Comparison of ENCODE assay signal across 1 cellular context in the genomic region with DNA sequence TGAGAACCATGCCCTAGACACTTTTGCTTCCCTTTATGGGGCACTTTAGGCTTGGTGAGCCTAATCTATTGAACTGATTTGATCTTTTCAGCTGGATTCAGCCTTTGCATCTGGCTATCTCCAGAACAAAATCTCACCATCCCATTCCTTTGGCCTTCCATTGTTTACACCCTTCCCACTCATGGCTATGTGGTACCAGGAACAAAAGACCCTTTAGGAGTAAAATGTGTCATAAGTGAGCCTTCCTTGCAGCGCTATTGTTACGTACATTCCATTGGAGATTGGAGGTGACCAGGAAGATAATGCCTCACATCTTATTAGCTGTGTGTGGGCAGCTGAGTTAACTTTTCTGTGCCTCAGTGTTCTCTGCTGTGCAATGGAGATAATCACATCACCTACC.
TF ChIP-seq lines count a peak whose summit lies in the region.

No MANE protein-coding gene starts in this region.

TF ChIP-seq in GM23338, 12 proteins besides CTCF, POLR2A, EP300 and RAD21 (continued from another document):
- TF ChIP-seq JUNB (IDR thresholded peaks at IDR 0.05; ENCODE audit: unreplicated experiment): no peak
- TF ChIP-seq ZNF331 (CRISPR knock-in tag; IDR thresholded peaks at IDR 0.05; ENCODE audit: low read depth): no peak
- TF ChIP-seq, protein P1, sequence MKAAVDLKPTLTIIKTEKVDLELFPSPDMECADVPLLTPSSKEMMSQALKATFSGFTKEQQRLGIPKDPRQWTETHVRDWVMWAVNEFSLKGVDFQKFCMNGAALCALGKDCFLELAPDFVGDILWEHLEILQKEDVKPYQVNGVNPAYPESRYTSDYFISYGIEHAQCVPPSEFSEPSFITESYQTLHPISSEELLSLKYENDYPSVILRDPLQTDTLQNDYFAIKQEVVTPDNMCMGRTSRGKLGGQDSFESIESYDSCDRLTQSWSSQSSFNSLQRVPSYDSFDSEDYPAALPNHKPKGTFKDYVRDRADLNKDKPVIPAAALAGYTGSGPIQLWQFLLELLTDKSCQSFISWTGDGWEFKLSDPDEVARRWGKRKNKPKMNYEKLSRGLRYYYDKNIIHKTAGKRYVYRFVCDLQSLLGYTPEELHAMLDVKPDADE (IDR thresholded peaks at IDR 0.05): no peak
- TF ChIP-seq STAT1 (IDR thresholded peaks at IDR 0.05; ENCODE audit: unreplicated experiment): no peak
- TF ChIP-seq, protein P2, sequence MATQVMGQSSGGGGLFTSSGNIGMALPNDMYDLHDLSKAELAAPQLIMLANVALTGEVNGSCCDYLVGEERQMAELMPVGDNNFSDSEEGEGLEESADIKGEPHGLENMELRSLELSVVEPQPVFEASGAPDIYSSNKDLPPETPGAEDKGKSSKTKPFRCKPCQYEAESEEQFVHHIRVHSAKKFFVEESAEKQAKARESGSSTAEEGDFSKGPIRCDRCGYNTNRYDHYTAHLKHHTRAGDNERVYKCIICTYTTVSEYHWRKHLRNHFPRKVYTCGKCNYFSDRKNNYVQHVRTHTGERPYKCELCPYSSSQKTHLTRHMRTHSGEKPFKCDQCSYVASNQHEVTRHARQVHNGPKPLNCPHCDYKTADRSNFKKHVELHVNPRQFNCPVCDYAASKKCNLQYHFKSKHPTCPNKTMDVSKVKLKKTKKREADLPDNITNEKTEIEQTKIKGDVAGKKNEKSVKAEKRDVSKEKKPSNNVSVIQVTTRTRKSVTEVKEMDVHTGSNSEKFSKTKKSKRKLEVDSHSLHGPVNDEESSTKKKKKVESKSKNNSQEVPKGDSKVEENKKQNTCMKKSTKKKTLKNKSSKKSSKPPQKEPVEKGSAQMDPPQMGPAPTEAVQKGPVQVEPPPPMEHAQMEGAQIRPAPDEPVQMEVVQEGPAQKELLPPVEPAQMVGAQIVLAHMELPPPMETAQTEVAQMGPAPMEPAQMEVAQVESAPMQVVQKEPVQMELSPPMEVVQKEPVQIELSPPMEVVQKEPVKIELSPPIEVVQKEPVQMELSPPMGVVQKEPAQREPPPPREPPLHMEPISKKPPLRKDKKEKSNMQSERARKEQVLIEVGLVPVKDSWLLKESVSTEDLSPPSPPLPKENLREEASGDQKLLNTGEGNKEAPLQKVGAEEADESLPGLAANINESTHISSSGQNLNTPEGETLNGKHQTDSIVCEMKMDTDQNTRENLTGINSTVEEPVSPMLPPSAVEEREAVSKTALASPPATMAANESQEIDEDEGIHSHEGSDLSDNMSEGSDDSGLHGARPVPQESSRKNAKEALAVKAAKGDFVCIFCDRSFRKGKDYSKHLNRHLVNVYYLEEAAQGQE (IDR thresholded peaks at IDR 0.05; ENCODE audit: unreplicated experiment): no peak
TF ChIP-seq in GM23338: peak in this region for 0.
